1 cellular context compared by ENCODE assay signal in the genomic region with DNA sequence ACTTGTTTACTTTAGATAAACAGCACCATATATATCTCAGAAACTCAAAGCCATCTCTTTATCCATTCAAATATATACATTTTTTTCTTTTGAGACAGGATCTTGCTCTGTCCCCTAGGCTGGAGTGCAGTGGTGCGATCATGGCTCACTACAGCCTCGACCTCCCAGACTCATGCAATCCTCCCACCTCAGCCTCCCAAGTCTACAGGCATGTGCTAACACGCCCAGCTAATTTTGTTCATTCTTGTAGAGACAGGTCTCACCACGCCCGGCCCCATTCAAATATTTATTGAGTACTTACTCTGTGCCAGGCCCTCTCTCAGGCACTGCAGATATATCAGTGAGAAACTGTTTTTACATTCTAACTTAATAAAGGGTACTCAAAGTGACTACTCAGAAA.
TF ChIP-seq lines count a peak whose summit lies in the region.

No MANE protein-coding gene starts in this region.

TF ChIP-seq in GM12878, 131 proteins besides CTCF, POLR2A, EP300 and RAD21:
- no peak for TF ChIP-seq MEF2B (IDR thresholded peaks at IDR 0.05; ENCODE audit: partially characterized antibody, poor library complexity, severe bottlenecking)
- TF ChIP-seq, protein P1, sequence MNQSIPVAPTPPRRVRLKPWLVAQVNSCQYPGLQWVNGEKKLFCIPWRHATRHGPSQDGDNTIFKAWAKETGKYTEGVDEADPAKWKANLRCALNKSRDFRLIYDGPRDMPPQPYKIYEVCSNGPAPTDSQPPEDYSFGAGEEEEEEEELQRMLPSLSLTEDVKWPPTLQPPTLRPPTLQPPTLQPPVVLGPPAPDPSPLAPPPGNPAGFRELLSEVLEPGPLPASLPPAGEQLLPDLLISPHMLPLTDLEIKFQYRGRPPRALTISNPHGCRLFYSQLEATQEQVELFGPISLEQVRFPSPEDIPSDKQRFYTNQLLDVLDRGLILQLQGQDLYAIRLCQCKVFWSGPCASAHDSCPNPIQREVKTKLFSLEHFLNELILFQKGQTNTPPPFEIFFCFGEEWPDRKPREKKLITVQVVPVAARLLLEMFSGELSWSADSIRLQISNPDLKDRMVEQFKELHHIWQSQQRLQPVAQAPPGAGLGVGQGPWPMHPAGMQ (IDR thresholded peaks at IDR 0.05; ENCODE audit: borderline replicate concordance) = no peak
- TF ChIP-seq CEBPZ (IDR thresholded peaks at IDR 0.05; ENCODE audit: low read depth, low read length) = no peak
- TF ChIP-seq ZBED1 (IDR thresholded peaks at IDR 0.05; ENCODE audit: borderline replicate concordance) = no peak
- TF ChIP-seq NR2C2 (IDR thresholded peaks at IDR 0.05; ENCODE audit: borderline replicate concordance, control insufficient read depth, insufficient read length, low read depth) = no peak
